In genomic region chr4:76074468-76074867, GRCh38 we compare ENCODE assay signal across 21 cellular contexts. TPM values are rescaled to one million over a fixed set of nuclear protein-coding genes. Genes with fewer than 3 reads are reported as not detected.
A peak's percentile ranks its signal among the peaks of the same experiment; 100 is the strongest.
DNase-seq lines count a peak whose midpoint lies in the region; FAIRE-seq and TF ChIP-seq lines count a peak whose summit lies in the region.
"Had no signal": no experiment of that assay in that cellular context is flagged by ENCODE, and none has a peak within 500 bp of the region (broad histone marks: within the 10 kb centered on the region; RNA-seq: fewer than 3 reads in every experiment).

Gene ART3, plus strand, starts transcription at chr4:76074709. Its CDS starts 1,181 bp downstream, at chr4:76075890.

- H3K4me1 Mint-ChIP-seq in type B pancreatic cell (ENCODE audit: unreplicated experiment), result no peaks in the 10 kb centered on the region

- peak; percentile 88 for DNase-seq in G401 (ENCODE audit: low spot score)
- DNase-seq in cerebellar cortex (ENCODE audit: low spot score), result peak; percentile 86
- DNase-seq in left ventricle myocardium inferior, result no peak
- peak; percentile 5 for DNase-seq in occipital lobe (lab: John Stamatoyannopoulos, UW)
- DNase-seq in DMS79 treated with DMSO at 0.1 percent for 48 hours (lab: John Stamatoyannopoulos, UW), result no peak
- DNase-seq in SIG-M5 treated with dmso at 0.1 percent for 504 hours (lab: John Stamatoyannopoulos, UW; ENCODE audit: unreplicated experiment), result no peak
- DNase-seq in GM12891 (ENCODE audit: insufficient read length, low spot score), result no peak
- no peak for DNase-seq in type B pancreatic cell (ENCODE audit: extremely low spot score, unreplicated experiment)
- DNase-seq: activated CD4-positive, alpha-beta T cell treated with anti-CD3 and anti-CD28 coated beads for 1 hour; central memory CD4-positive, alpha-beta T cell; kidney; mucosa of descending colon; NCI-H1105; NCI-H524; ovary had no signal

- H3K4me1 ChIP-seq in left ventricle myocardium inferior, result peaks cover 24% of the 10 kb centered on the region
- H3K4me1 ChIP-seq: A549 had no signal

- TF ChIP-seq POLR2A in GM12891 (IDR thresholded peaks at IDR 0.05; ENCODE audit: low read depth, low read length), result no peak

- intact Hi-C loops in left ventricle myocardium inferior (cut with micrococcal nuclease), result no loop called here

- no peak for FAIRE-seq in GM12891 (lab: Jason Lieb, UNC)
- FAIRE-seq: A549, kidney had no signal

- no peak within 1 kb of the TSS for H3K4me3 Mint-ChIP-seq in type B pancreatic cell
- H3K4me3 Mint-ChIP-seq: T-helper 2 cell treated with Interferon-gamma antibody and Interleukin-4, amounts not matched to agents 5 μg/mL and 100 μg/mL, for 36 hours had no signal

- H3K36me3 Mint-ChIP-seq in type B pancreatic cell, result no peaks in the 10 kb centered on the region

- no peaks in the 10 kb centered on the region for H3K9me3 Mint-ChIP-seq in type B pancreatic cell
- H3K9me3 Mint-ChIP-seq: T-helper 2 cell treated with Interferon-gamma antibody and Interleukin-4, amounts not matched to agents 5 μg/mL and 100 μg/mL, for 36 hours had no signal

- H3K4me3 ChIP-seq in left ventricle myocardium inferior, result peak within 1 kb of the TSS; percentile 60
- H3K4me3 ChIP-seq: A549, hepatocyte, mucosa of descending colon, ovary, thoracic aorta had no signal

- in situ Hi-C loops in G401 (cut with HindIII; ENCODE audit: low sequenced_read_pairs), result no loop called here

- no peaks in the 10 kb centered on the region for H3K36me3 ChIP-seq in left ventricle myocardium inferior
- H3K36me3 ChIP-seq: ovary, thoracic aorta had no signal

- H3K27me3 Mint-ChIP-seq in type B pancreatic cell, result peaks cover 4% of the 10 kb centered on the region

- H3K27me3 ChIP-seq in left ventricle myocardium inferior (ENCODE audit: low read depth), result no peaks in the 10 kb centered on the region
- H3K27me3 ChIP-seq: hepatocyte, ovary had no signal

- no peak for TF ChIP-seq CTCF in left ventricle myocardium inferior (IDR thresholded peaks at IDR 0.05; ENCODE audit: borderline replicate concordance)
- no peak for TF ChIP-seq CTCF in type B pancreatic cell (conservative IDR thresholded peaks at IDR 0.05)

- H3K27ac Mint-ChIP-seq in type B pancreatic cell, result no peak within 1 kb of the TSS
- H3K27ac Mint-ChIP-seq: T-helper 2 cell treated with Interferon-gamma antibody and Interleukin-4, amounts not matched to agents 5 μg/mL and 100 μg/mL, for 36 hours had no signal

- H3K9me3 ChIP-seq in left ventricle myocardium inferior (replicated peaks), result no peaks in the 10 kb centered on the region
- H3K9me3 ChIP-seq: A549, mucosa of descending colon, ovary, thoracic aorta had no signal

- H3K27ac ChIP-seq in left ventricle myocardium inferior (replicated peaks), result peak within 1 kb of the TSS; percentile 81
- H3K27ac ChIP-seq: A549, C4-2B, hepatocyte, ovary, thoracic aorta had no signal

TF ChIP-seq in GM12891, 5 proteins besides CTCF, POLR2A, EP300 and RAD21:
- TF ChIP-seq PAX5 (IDR thresholded peaks at IDR 0.05; ENCODE audit: insufficient read depth, low read length, severe bottlenecking) (no peak), TAF1 (IDR thresholded peaks at IDR 0.05; ENCODE audit: low read depth, low read length) (no peak), POLR2AphosphoS5 (IDR thresholded peaks at IDR 0.05; ENCODE audit: low read depth, low read length) (no peak), POU2F2 (IDR thresholded peaks at IDR 0.05; ENCODE audit: low read depth, low read length) (no peak), SPI1 (IDR thresholded peaks at IDR 0.05; ENCODE audit: low read depth, low read length) (no peak)

RNA-seq across cellular contexts. Expression of gene ART3, which starts in this region (rescaled TPM):
- total RNA-seq in G401 (2014; rRNA removed; shearing (Covaris generic)), result not detected in 2 replicates
- total RNA-seq in left ventricle myocardium inferior (105 TPM), occipital lobe (0.78 TPM), type B pancreatic cell (ENCODE audit: low replicate concordance) (not detected in 2 replicates)
- not detected for polyA plus RNA-seq in GM12891 (2012; ENCODE audit: low read depth, missing spikeins)
- total RNA-seq: kidney, LHCN-M2, thoracic aorta had no signal
- polyA plus RNA-seq: A549 had no signal

Comparison
In these comparisons a context has a peak if more than half of its experiments do, and no peak if none do; other contexts are left out.
1. RNA of gene ART3 (total RNA-seq): 105 TPM in left ventricle myocardium inferior (single experiment); 0.78 TPM in occipital lobe (single experiment), not detected in type B pancreatic cell and not detected in G401; every median in the first group is over 10 times any median in the second.
2. Peak in DNase-seq in G401; RNA of the gene not detected or under 1 TPM.
3. Peak in DNase-seq in occipital lobe; RNA of the gene not detected or under 1 TPM.